ENCODE assay signal across 9 cellular contexts in genomic region chr9:114154597-114155102, GRCh38. TPM values are rescaled to one million over a fixed set of nuclear protein-coding genes. Genes with fewer than 3 reads are reported as not detected.
DNase-seq lines count a peak whose midpoint lies in the region; ATAC-seq, FAIRE-seq and TF ChIP-seq lines count a peak whose summit lies in the region.
"Had no signal": no experiment of that assay in that cellular context is flagged by ENCODE, and none has a peak within 500 bp of the region (broad histone marks: within the 10 kb centered on the region; RNA-seq: fewer than 3 reads in every experiment).

No MANE protein-coding gene starts in this region.

- peaks cover 23% of the 10 kb centered on the region for H3K4me1 ChIP-seq in A549
- H3K4me1 ChIP-seq in mucosa of stomach (ENCODE audit: control insufficient read depth, insufficient read depth, low read length): peaks cover 41% of the 10 kb centered on the region

- peak overlapping the region; percentile 92 for H3K4me3 ChIP-seq in A549
- peak overlapping the region; percentile 47 for H3K4me3 ChIP-seq in H7 (ENCODE audit: insufficient read depth, low read depth, low read length)
- H3K4me3 ChIP-seq in bronchial epithelial cell (ENCODE audit: low read depth, low read length): peak overlapping the region; percentile 9
- H3K4me3 ChIP-seq in mucosa of stomach (ENCODE audit: low read length): peak overlapping the region; percentile 33

- no peak for TF ChIP-seq CTCF in A549 (IDR thresholded peaks at IDR 0.05)
- no peak for TF ChIP-seq CTCF in bronchial epithelial cell (IDR thresholded peaks at IDR 0.05; ENCODE audit: insufficient read depth, low read length, severe bottlenecking)

- no peak for DNase-seq in A549 (ENCODE audit: low read depth in 1 of 2, low spot score in 1 of 2)
- DNase-seq in H7: no peak
- no peak for DNase-seq in bronchial epithelial cell (ENCODE audit: low read depth)
- DNase-seq in GM12891 (ENCODE audit: insufficient read length, low spot score): no peak

- no peak for TF ChIP-seq EP300 in A549 (IDR thresholded peaks at IDR 0.05)

- POLR2A ChIA-PET in A549 (lab: Yijun Ruan, JAX): interaction anchor here (1.0 kb wide), 1 partner anchor 47 kb away, joined by 3 read pairs; no protein-coding TSS in a partner anchor

- H3K27ac ChIP-seq in A549: peak overlapping the region; percentile 63 to 96; a peak in 5 of 6 replicates

- ATAC-seq in A549 (peak; percentile 48 to 56), HG02623 (IDR thresholded peaks at IDR 0.05; ENCODE audit: unreplicated experiment) (no peak), HG02678 (IDR thresholded peaks at IDR 0.05; ENCODE audit: unreplicated experiment) (no peak), GM18870 (IDR thresholded peaks at IDR 0.05; ENCODE audit: unreplicated experiment) (no peak)

- CTCF ChIA-PET in A549 (lab: Yijun Ruan, JAX): interaction anchor here (0.6 to 14.2 kb wide), 51 partner anchors 10 to 561 kb away, joined by 3 to 181 read pairs (median 6); no protein-coding TSS in a partner anchor

- peak overlapping the region; percentile 100 for H3K4me2 ChIP-seq in A549

- peak overlapping the region; percentile 43 for H3K9ac ChIP-seq in mucosa of stomach (ENCODE audit: low read length)

- H3K9me3 ChIP-seq in A549: no peaks in the 10 kb centered on the region
- no peaks in the 10 kb centered on the region for H3K9me3 ChIP-seq in mucosa of stomach (ENCODE audit: control insufficient read depth, low read length)

- TF ChIP-seq RAD21 in A549 (conservative IDR thresholded peaks at IDR 0.05 in 1 of 2, IDR thresholded peaks at IDR 0.05 in 1 of 2): no peak

- no peak for FAIRE-seq in A549 (lab: Jason Lieb, UNC)
- no peak for FAIRE-seq in bronchial epithelial cell (lab: Jason Lieb, UNC)
- FAIRE-seq in GM12891 (lab: Jason Lieb, UNC): no peak

- TF ChIP-seq POLR2A in A549 (IDR thresholded peaks at IDR 0.05; ENCODE audit: low read length): no peak
- TF ChIP-seq POLR2A in GM12891 (IDR thresholded peaks at IDR 0.05; ENCODE audit: low read depth, low read length): no peak

- peaks cover 22% of the 10 kb centered on the region for H3K27me3 ChIP-seq in H7 (ENCODE audit: control insufficient read depth, insufficient read depth, low read length)
- peaks cover 4% of the 10 kb centered on the region for H3K27me3 ChIP-seq in bronchial epithelial cell (ENCODE audit: control insufficient read depth, insufficient read depth, low read length)
- H3K27me3 ChIP-seq in mucosa of stomach (ENCODE audit: control insufficient read depth, insufficient read depth, low read length): peaks cover 20% of the 10 kb centered on the region

- H3K36me3 ChIP-seq in H7 (replicated peaks; ENCODE audit: control insufficient read depth, insufficient read depth, low read length): no peaks in the 10 kb centered on the region
- no peaks in the 10 kb centered on the region for H3K36me3 ChIP-seq in bronchial epithelial cell (ENCODE audit: control insufficient read depth, insufficient read depth, low read length)
- no peaks in the 10 kb centered on the region for H3K36me3 ChIP-seq in mucosa of stomach (ENCODE audit: control insufficient read depth, insufficient read depth, low read length)

- 2% methylated on average over 23 of the region's 23 CpGs for WGBS in A549 (ENCODE audit: missing lambda C conversion rate)

TF ChIP-seq in A549, 52 proteins besides CTCF, POLR2A, EP300 and RAD21:
- TF ChIP-seq MAX (IDR thresholded peaks at IDR 0.05) (peak; percentile 38; the same call in 1 of the 2 replicates), TP53 (CRISPR knock-in tag; IDR thresholded peaks at IDR 0.05) (no peak), HOXA7 (CRISPR knock-in tag; IDR thresholded peaks at IDR 0.05) (no peak)

TF ChIP-seq in GM12891, 5 proteins besides CTCF, POLR2A, EP300 and RAD21:
- TF ChIP-seq SPI1 (IDR thresholded peaks at IDR 0.05; ENCODE audit: low read depth, low read length) (no peak), POU2F2 (IDR thresholded peaks at IDR 0.05; ENCODE audit: low read depth, low read length) (no peak), PAX5 (IDR thresholded peaks at IDR 0.05; ENCODE audit: insufficient read depth, low read length, severe bottlenecking) (no peak), POLR2AphosphoS5 (IDR thresholded peaks at IDR 0.05; ENCODE audit: low read depth, low read length) (no peak), TAF1 (IDR thresholded peaks at IDR 0.05; ENCODE audit: low read depth, low read length) (no peak)

RNA-seq across cellular contexts. Expression of gene COL27A1, which starts 0.7 kb away (rescaled TPM):
- 6.9 and 8.5 TPM in 2 replicates for polyA plus RNA-seq in A549 (2011; rRNA removed)
- 12.6 and 14.4 TPM in 2 replicates for polyA plus RNA-seq in A549 (2012; cell fraction: cytosol; rRNA removed)
- 96.2 and 110 TPM in 2 replicates for polyA plus RNA-seq in A549 (2012; cell fraction: nucleus; rRNA removed)
- 20.6 to 21.0 TPM (median 20.7 TPM) in 3 replicates for polyA plus RNA-seq in A549 (2017; fragmentation: RNase III; extraction: RNeasy Plus Mini Kit Qiagen cat#74134 plus additional on column Dnase treatment)
- 11.6 and 14.9 TPM in 2 replicates for polyA minus RNA-seq in A549 (2011; rRNA and poly(A)+ RNA removed)
- 10.5 and 10.8 TPM in 2 replicates for total RNA-seq in H7 (2014; rRNA removed; shearing (Covaris generic))
- total RNA-seq in bronchial epithelial cell: 1.3 and 2.2 TPM in 2 replicates
- 0.09 TPM for polyA plus RNA-seq in GM12891 (2012; ENCODE audit: low read depth, missing spikeins)

RNA-seq across cellular contexts. Expression of gene KIF12, which starts 55.6 kb away (rescaled TPM):
- polyA plus RNA-seq in A549 (2011; rRNA removed): 6.2 and 6.3 TPM in 2 replicates
- 3.5 and 6.1 TPM in 2 replicates for polyA plus RNA-seq in A549 (2012; cell fraction: cytosol; rRNA removed)
- 17.1 and 24.5 TPM in 2 replicates for polyA plus RNA-seq in A549 (2012; cell fraction: nucleus; rRNA removed)
- 4.4 to 6.0 TPM (median 5.2 TPM) in 3 replicates for polyA plus RNA-seq in A549 (2017; fragmentation: RNase III; extraction: RNeasy Plus Mini Kit Qiagen cat#74134 plus additional on column Dnase treatment)
- polyA minus RNA-seq in A549 (2011; rRNA and poly(A)+ RNA removed): 4.5 and 9.5 TPM in 2 replicates
- total RNA-seq in H7 (2014; rRNA removed; shearing (Covaris generic)): 0.92 and 2.0 TPM in 2 replicates
- total RNA-seq in bronchial epithelial cell: 0.26 TPM in 1 of 2 replicates, not detected in the other
- polyA plus RNA-seq in GM12891 (2012; ENCODE audit: low read depth, missing spikeins): not detected
- total RNA-seq: NCI-H460 had no signal

Comparison
In these comparisons a context has a peak if more than half of its experiments do, and no peak if none do; other contexts are left out.
1. ATAC-seq: peak in A549 (2 of 2); none in HG02623 (single experiment), HG02678 (single experiment) and GM18870 (single experiment).
2. H3K4me3 ChIP-seq: peak in every context shown above with its lines; median percentile 92 in A549; 47 in H7; 33 in mucosa of stomach; 9 in bronchial epithelial cell.